In genomic region chr10:132664883-132665282, GRCh38 we compare ENCODE assay signal across 1 cellular context.
TF ChIP-seq lines count a peak whose summit lies in the region.

No MANE protein-coding gene starts in this region.

TF ChIP-seq in IMR-90, 13 proteins besides CTCF, POLR2A, EP300 and RAD21:
- TF ChIP-seq RCOR1 (IDR thresholded peaks at IDR 0.05; ENCODE audit: insufficient replicate concordance, low read length) (no peak), USF2 (IDR thresholded peaks at IDR 0.05; ENCODE audit: low read depth, low read length) (no peak), CEBPB (IDR thresholded peaks at IDR 0.05; ENCODE audit: low read depth, low read length) (no peak)
